Comparison of ENCODE assay signal across 20 cellular contexts in the genomic region with DNA sequence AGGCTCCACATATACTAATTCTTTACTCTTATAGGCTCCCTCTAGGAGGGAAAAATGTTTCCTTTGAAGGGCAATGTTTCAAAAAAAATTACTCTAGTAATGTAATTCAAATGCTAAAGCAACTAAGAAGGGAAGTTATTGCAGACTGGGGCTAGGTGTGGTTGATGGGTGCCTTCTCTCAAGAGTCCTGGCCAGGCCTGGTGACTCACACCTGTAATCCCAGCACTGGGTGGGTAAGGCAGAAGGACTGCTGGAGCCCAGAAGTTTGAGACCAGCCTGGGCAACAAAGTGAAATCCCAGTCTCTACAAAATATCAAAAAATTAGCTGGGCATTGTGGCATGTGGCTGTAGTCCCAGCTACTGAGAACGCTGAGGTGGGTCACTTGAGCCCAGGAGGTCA. TPM values are rescaled to one million over a fixed set of nuclear protein-coding genes. Genes with fewer than 3 reads are reported as not detected.
DNase-seq lines count a peak whose midpoint lies in the region; TF ChIP-seq lines count a peak whose summit lies in the region.
"Had no signal": no experiment of that assay in that cellular context is flagged by ENCODE, and none has a peak within 500 bp of the region (broad histone marks: within the 10 kb centered on the region; RNA-seq: fewer than 3 reads in every experiment).

No MANE protein-coding gene starts in this region.

- no peak overlapping the region for H4K8ac ChIP-seq in mesenchymal stem cell (ENCODE audit: low read length)

- H2AK5ac ChIP-seq in mesenchymal stem cell (ENCODE audit: low read length, severe bottlenecking), result no peak overlapping the region

- WGBS in mesenchymal stem cell, result 90% methylated on average over 1 of the region's 1 CpG

- no peak overlapping the region for H2BK120ac ChIP-seq in mesenchymal stem cell (ENCODE audit: low read depth, low read length)

- H3K4ac ChIP-seq in mesenchymal stem cell (ENCODE audit: low read depth in 1 of 2, low read length in 2 of 2), result no peak overlapping the region

- no peak overlapping the region for H3K18ac ChIP-seq in mesenchymal stem cell (ENCODE audit: low read depth in 1 of 2, low read length in 2 of 2)

- H3K79me1 ChIP-seq in mesenchymal stem cell (replicated peaks; ENCODE audit: low read length, poor library complexity, severe bottlenecking), result peaks cover 6% of the 10 kb centered on the region

- H3K9ac ChIP-seq in mesenchymal stem cell (ENCODE audit: low read length), result no peak overlapping the region

- H3K9me3 ChIP-seq in mesenchymal stem cell (ENCODE audit: control insufficient read depth, low read length), result no peaks in the 10 kb centered on the region
- H3K9me3 ChIP-seq: colonic mucosa, lower lobe of right lung had no signal

- CTCF ChIA-PET in HEK293T (lab: Yijun Ruan, JAX), result no interaction called here

- H3K23ac ChIP-seq in mesenchymal stem cell (ENCODE audit: low read length in 2 of 2), result no peak overlapping the region

- H3K14ac ChIP-seq in mesenchymal stem cell (ENCODE audit: low read length in 2 of 2), result no peak overlapping the region

- H2BK5ac ChIP-seq in mesenchymal stem cell (ENCODE audit: low read depth, low read length, poor library complexity, severe bottlenecking), result no peak overlapping the region

- peak; percentile 10 for DNase-seq in EH (ENCODE audit: low read depth)
- peak; percentile 27 for DNase-seq in HT-29 (ENCODE audit: low spot score)
- peak; percentile 14 for DNase-seq in astrocyte of the hippocampus (ENCODE audit: low read depth, low spot score)
- peak; percentile 6 for DNase-seq in mesenchymal stem cell
- no peak for DNase-seq in NCI-H2196 treated with DMSO at 0.1 percent for 48 hours (lab: John Stamatoyannopoulos, UW; ENCODE audit: unreplicated experiment)
- no peak for DNase-seq in HEK293T (ENCODE audit: extremely low spot score)
- DNase-seq in SHP77 (lab: John Stamatoyannopoulos, UW), result no peak
- DNase-seq: activated CD4-positive, alpha-beta T cell treated with anti-CD3 and anti-CD28 coated beads, Interleukin-2, amount 10 ng/mL, durations not matched to agents 24 days and 14 days; activated naive CD4-positive, alpha-beta T cell treated with anti-CD3 and anti-CD28 coated beads for 36 hours; activated T-cell treated with anti-CD3 and anti-CD28 coated beads, Interleukin-2, amount 50 U/mL, for 48 hours; C1 segment of cervical spinal cord; colonic mucosa; islet precursor cell; lower lobe of right lung; NCI-H1105; NCI-H2029; NCI-H226; WERI-Rb-1 had no signal

- POLR2A ChIA-PET in HEK293T (lab: Yijun Ruan, JAX), result no interaction called here

- no peak overlapping the region for H3K4me2 ChIP-seq in mesenchymal stem cell (ENCODE audit: low read length, poor library complexity, severe bottlenecking)
- H3K4me2 ChIP-seq: GM23338 had no signal

- no peaks in the 10 kb centered on the region for H3K4me1 ChIP-seq in mesenchymal stem cell (ENCODE audit: control insufficient read depth, insufficient read depth, low read depth, low read length)
- H3K4me1 ChIP-seq: colonic mucosa, lower lobe of right lung had no signal

- no peak overlapping the region for H2BK12ac ChIP-seq in mesenchymal stem cell (ENCODE audit: low read length in 2 of 2)

- H4K91ac ChIP-seq in mesenchymal stem cell (ENCODE audit: low read length), result no peak overlapping the region

- H3K27ac ChIP-seq in mesenchymal stem cell (ENCODE audit: low read length, poor library complexity, severe bottlenecking), result no peak overlapping the region
- H3K27ac ChIP-seq: colonic mucosa, lower lobe of right lung, WERI-Rb-1 had no signal

- no peak overlapping the region for H2BK15ac ChIP-seq in mesenchymal stem cell (ENCODE audit: low read depth, poor library complexity, severe bottlenecking)

- peaks cover 18 to 95% of the 10 kb centered on the region in 2 experiments for H3K36me3 ChIP-seq in mesenchymal stem cell (ENCODE audit: control insufficient read depth in 1 of 2, insufficient read depth in 2 of 2, low read depth in 1 of 2, low read length in 2 of 2)
- H3K36me3 ChIP-seq: colonic mucosa had no signal

- H2AFZ ChIP-seq in mesenchymal stem cell (ENCODE audit: low read depth, low read length), result no peak overlapping the region
- H2AFZ ChIP-seq: GM23338 had no signal

- no peaks in the 10 kb centered on the region for H3K27me3 ChIP-seq in mesenchymal stem cell (ENCODE audit: control insufficient read depth in 1 of 2, insufficient read depth in 1 of 2, low read length in 2 of 2)
- H3K27me3 ChIP-seq: colonic mucosa had no signal

- no peak overlapping the region for H3K4me3 ChIP-seq in mesenchymal stem cell (ENCODE audit: insufficient read depth in 1 of 2, low read depth in 1 of 2, low read length in 2 of 2)
- H3K4me3 ChIP-seq: colonic mucosa, GM23338, lower lobe of right lung had no signal

TF ChIP-seq in HEK293T, 16 proteins besides CTCF, POLR2A, EP300 and RAD21:
- TF ChIP-seq ARNT (IDR thresholded peaks at IDR 0.05) (no peak), CTBP1 (IDR thresholded peaks at IDR 0.05; ENCODE audit: borderline replicate concordance) (no peak), FOXA1 (IDR thresholded peaks at IDR 0.05) (no peak), FOXM1 (IDR thresholded peaks at IDR 0.05; ENCODE audit: borderline replicate concordance) (no peak), TARDBP (IDR thresholded peaks at IDR 0.05) (no peak), BHLHE40 (IDR thresholded peaks at IDR 0.05; ENCODE audit: borderline replicate concordance) (no peak), NFRKB (IDR thresholded peaks at IDR 0.05) (no peak), ZNF384 (IDR thresholded peaks at IDR 0.05) (no peak), ELF4 (IDR thresholded peaks at IDR 0.05) (no peak), L3MBTL2 (conservative IDR thresholded peaks at IDR 0.05) (no peak), FOXK2 (IDR thresholded peaks at IDR 0.05) (no peak), LEF1 (IDR thresholded peaks at IDR 0.05; ENCODE audit: borderline replicate concordance) (no peak), HDGF (IDR thresholded peaks at IDR 0.05; ENCODE audit: borderline replicate concordance) (no peak), SUZ12 (IDR thresholded peaks at IDR 0.05) (no peak), SP1 (IDR thresholded peaks at IDR 0.05) (no peak)
- TF ChIP-seq, protein P1, sequence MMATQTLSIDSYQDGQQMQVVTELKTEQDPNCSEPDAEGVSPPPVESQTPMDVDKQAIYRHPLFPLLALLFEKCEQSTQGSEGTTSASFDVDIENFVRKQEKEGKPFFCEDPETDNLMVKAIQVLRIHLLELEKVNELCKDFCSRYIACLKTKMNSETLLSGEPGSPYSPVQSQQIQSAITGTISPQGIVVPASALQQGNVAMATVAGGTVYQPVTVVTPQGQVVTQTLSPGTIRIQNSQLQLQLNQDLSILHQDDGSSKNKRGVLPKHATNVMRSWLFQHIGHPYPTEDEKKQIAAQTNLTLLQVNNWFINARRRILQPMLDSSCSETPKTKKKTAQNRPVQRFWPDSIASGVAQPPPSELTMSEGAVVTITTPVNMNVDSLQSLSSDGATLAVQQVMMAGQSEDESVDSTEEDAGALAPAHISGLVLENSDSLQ (IDR thresholded peaks at IDR 0.05), result no peak
TF ChIP-seq in HEK293T: peak in this region for 0.

RNA-seq across cellular contexts. Expression of a gene that starts 31.2 kb away (rescaled TPM):
- not detected in 2 replicates for total RNA-seq in HT-29 (2014; rRNA removed; shearing (Covaris generic))
- 0.07 TPM for polyA plus RNA-seq in mesenchymal stem cell (2013, experiment 1 of 2)
- polyA plus RNA-seq in mesenchymal stem cell (2013, experiment 2 of 2), result 0.12 TPM
- total RNA-seq: activated CD4-positive, alpha-beta T cell treated with anti-CD3 and anti-CD28 coated beads, Interleukin-2, amount 10 ng/mL, durations not matched to agents 24 days and 14 days; activated naive CD4-positive, alpha-beta T cell treated with anti-CD3 and anti-CD28 coated beads for 36 hours had no signal
- polyA plus RNA-seq: AG04450, GM23338 had no signal

Comparison
In these comparisons a context has a peak if more than half of its experiments do, and no peak if none do; other contexts are left out.
1. DNase-seq: peak in EH (single experiment), HT-29 (single experiment), astrocyte of the hippocampus (single experiment) and mesenchymal stem cell (single experiment); none in NCI-H2196 treated with DMSO at 0.1 percent for 48 hours (single experiment), HEK293T (single experiment) and SHP77 (0 of 2).